Comparison of ENCODE assay signal across 9 cellular contexts in genomic region chr17:75151893-75152292, GRCh38. TPM values are rescaled to one million over a fixed set of nuclear protein-coding genes. Genes with fewer than 3 reads are reported as not detected.
DNase-seq lines count a peak whose midpoint lies in the region; ATAC-seq, FAIRE-seq and TF ChIP-seq lines count a peak whose summit lies in the region.
"Had no signal": no experiment of that assay in that cellular context is flagged by ENCODE, and none has a peak within 500 bp of the region (broad histone marks: within the 10 kb centered on the region; RNA-seq: fewer than 3 reads in every experiment).

No MANE protein-coding gene starts in this region.

- DNase-seq in activated CD4-positive, alpha-beta T cell treated with anti-CD3 and anti-CD28 coated beads for 36 hours: no peak
- DNase-seq in activated CD4-positive, alpha-beta T cell treated with anti-CD3 and anti-CD28 coated beads, Interleukin-2, amount 50 U/mL, for 4 hours: no peak
- DNase-seq in NCI-H2227 (lab: John Stamatoyannopoulos, UW; ENCODE audit: unreplicated experiment): peak; percentile 57
- DNase-seq in K562 (ENCODE audit: extremely low read depth in 1 of 4, low spot score in 3 of 4): peak in 2 of 4 experiments; percentile 9 to 60
- DNase-seq in stimulated activated naive CD4-positive, alpha-beta T cell treated with Interleukin-2 at 50 U/mL for 16 hours (lab: John Stamatoyannopoulos, UW): no peak
- DNase-seq in NCI-H146 (lab: John Stamatoyannopoulos, UW): no peak
- DNase-seq: central memory CD4-positive, alpha-beta T cell had no signal

- H2AFZ ChIP-seq in K562 (ENCODE audit: low read depth, low read length) (no peak overlapping the region), neuron (ENCODE audit: low read depth, low read length) (no peak overlapping the region)

- H3K79me2 ChIP-seq in K562 (ENCODE audit: control insufficient read depth, insufficient read depth, low read length): peaks cover 79% of the 10 kb centered on the region

- POLR2A ChIA-PET in activated CD4-positive, alpha-beta T cell treated with anti-CD3 and anti-CD28 coated beads for 36 hours (lab: Charles Lee): interaction anchor here (0.6 to 1.2 kb wide), 2 partner anchors 37 to 122 kb away, joined by 3 read pairs; no protein-coding TSS in a partner anchor
- POLR2A ChIA-PET in K562 (lab: Yijun Ruan, JAX): interaction anchor here (0.6 to 3.0 kb wide), 5 partner anchors 11 to 127 kb away, joined by 3 to 12 read pairs (median 4); no protein-coding TSS in a partner anchor

- no TSS peak for BruUV-seq in K562 (replicated peaks; lab: Mats Ljungman, UMichigan)

- intact Hi-C loops in activated CD4-positive, alpha-beta T cell treated with anti-CD3 and anti-CD28 coated beads for 36 hours (cut with DNase I, micrococcal nuclease): loop anchor here (5.0 kb wide), 2 partner anchors 40 to 305 kb away; partner anchors contain the start of gene TMEM94 (in 1 of the 2)
- intact Hi-C loops in K562 (cut with micrococcal nuclease): loop anchor here (5.0 kb wide), 1 partner anchor 50 kb away; no protein-coding TSS in a partner anchor

- no peaks in the 10 kb centered on the region for H3K9me1 ChIP-seq in K562 (ENCODE audit: control insufficient read depth, insufficient read depth, low read length)

- H3K4me3 ChIP-seq in K562 (peak overlapping the region; percentile 98), neuron (ENCODE audit: low read length) (peak overlapping the region; percentile 91)

- no peak for TF ChIP-seq RAD21 in K562 (CRISPR knock-in tag; conservative IDR thresholded peaks at IDR 0.05 in 1 of 2, IDR thresholded peaks at IDR 0.05 in 1 of 2)

- peak overlapping the region; percentile 96 for H3K4me3 Mint-ChIP-seq in activated CD4-positive, alpha-beta T cell treated with anti-CD3 and anti-CD28 coated beads for 36 hours

- H3K4me1 ChIP-seq in K562 (replicated peaks in 1 of 2; ENCODE audit: control insufficient read depth in 2 of 2, insufficient read depth in 2 of 2, low read length in 2 of 2) (peaks cover 15 to 20% of the 10 kb centered on the region in 2 experiments), neuron (ENCODE audit: insufficient read depth, low read length) (peaks cover 12% of the 10 kb centered on the region)

- no peaks in the 10 kb centered on the region for H3K9me3 Mint-ChIP-seq in activated CD4-positive, alpha-beta T cell treated with anti-CD3 and anti-CD28 coated beads for 36 hours (ENCODE audit: low read depth)

- H4K20me1 ChIP-seq in K562 (replicated peaks; ENCODE audit: control insufficient read depth, insufficient read depth, low read length): peaks cover 11% of the 10 kb centered on the region; the same call in 1 of the 2 replicates

- no peak for ATAC-seq in activated CD4-positive, alpha-beta T cell treated with anti-CD3 and anti-CD28 coated beads for 36 hours
- ATAC-seq in K562 (no peak), GM21515 (IDR thresholded peaks at IDR 0.05; ENCODE audit: unreplicated experiment) (no peak)

- no peaks in the 10 kb centered on the region for H3K27me3 Mint-ChIP-seq in activated CD4-positive, alpha-beta T cell treated with anti-CD3 and anti-CD28 coated beads for 36 hours

- H3K4me1 Mint-ChIP-seq in activated CD4-positive, alpha-beta T cell treated with anti-CD3 and anti-CD28 coated beads for 36 hours: peaks cover 36% of the 10 kb centered on the region

- H3K9me3 ChIP-seq in K562 (replicated peaks; ENCODE audit: control insufficient read depth, insufficient read depth, low read depth, low read length) (no peaks in the 10 kb centered on the region), neuron (ENCODE audit: low read length) (no peaks in the 10 kb centered on the region)

- H3K36me3 ChIP-seq in K562 (ENCODE audit: control insufficient read depth, insufficient read depth, low read length): peaks cover 41% of the 10 kb centered on the region
- H3K36me3 ChIP-seq in neuron (ENCODE audit: insufficient read depth, low read length): peaks cover 30% of the 10 kb centered on the region

- H3K36me3 Mint-ChIP-seq in activated CD4-positive, alpha-beta T cell treated with anti-CD3 and anti-CD28 coated beads for 36 hours (ENCODE audit: low read depth): peaks cover 36% of the 10 kb centered on the region

- peak overlapping the region; percentile 94; the same call in 2 of the 3 replicates for H3K27ac ChIP-seq in K562 (ENCODE audit: extremely low read depth, low read depth, low read length)

- CTCF ChIA-PET in activated CD4-positive, alpha-beta T cell treated with anti-CD3 and anti-CD28 coated beads for 36 hours (lab: Charles Lee): interaction anchor here (0.7 kb wide), 1 partner anchor 586 kb away, joined by 4 read pairs; no protein-coding TSS in a partner anchor
- CTCF ChIA-PET in K562 (lab: Yijun Ruan, JAX; ENCODE audit: low intra/inter-chr PET ratio): interaction anchor here (0.6 kb wide), 1 partner anchor 92 kb away, joined by 4 read pairs; no protein-coding TSS in a partner anchor

- H3K9ac ChIP-seq in K562 (ENCODE audit: insufficient read depth in 1 of 2, low read depth in 2 of 2, low read length in 2 of 2): peak overlapping the region in 1 of 2 experiments; percentile 94; a peak in 2 of 4 replicates

- 33% methylated on average over 7 of the region's 7 CpGs for WGBS in K562 (ENCODE audit: insufficient coverage, low coverage, missing lambda C conversion rate)

- no peak for TF ChIP-seq POLR2A in K562 (conservative IDR thresholded peaks at IDR 0.05)

- no peak for TF ChIP-seq CTCF in K562 (IDR thresholded peaks at IDR 0.05 in 2 of 3, conservative IDR thresholded peaks at IDR 0.05 in 1 of 3; ENCODE audit: insufficient read depth in 2 of 3, low read depth in 1 of 3, low read length in 3 of 3)

- H3K27ac Mint-ChIP-seq in activated CD4-positive, alpha-beta T cell treated with anti-CD3 and anti-CD28 coated beads for 36 hours: peak overlapping the region; percentile 89

- TF ChIP-seq EP300 in K562 (IDR thresholded peaks at IDR 0.05; ENCODE audit: low read length): no peak

- FAIRE-seq in K562 (lab: Jason Lieb, UNC): no peak

- H3K27me3 ChIP-seq in K562 (ENCODE audit: control insufficient read depth in 2 of 2, insufficient read depth in 2 of 2, low read length in 2 of 2) (no peaks in the 10 kb centered on the region), neuron (ENCODE audit: insufficient read depth, low read length) (no peaks in the 10 kb centered on the region)

- in situ Hi-C loops in K562 (cut with MboI): no loop called here

- peak overlapping the region; percentile 95 for H3K4me2 ChIP-seq in K562 (ENCODE audit: insufficient read depth, low read length)

RNA-seq across cellular contexts. Expression of gene JPT1, which starts 2.4 kb away (rescaled TPM):
- 100 to 1,000 TPM; 234 to 238 TPM for total RNA-seq in activated CD4-positive, alpha-beta T cell treated with anti-CD3 and anti-CD28 coated beads for 36 hours
- total RNA-seq in K562 (2011; cell fraction: chromatin; rRNA removed; ENCODE audit: low replicate concordance): 60.0 and 81.0 TPM in 2 replicates
- 77.1 and 90.4 TPM in 2 replicates for total RNA-seq in K562 (2011; cell fraction: nucleolus; rRNA removed)
- total RNA-seq in K562 (2011; cell fraction: nucleoplasm; rRNA removed): 68.9 and 75.0 TPM in 2 replicates
- total RNA-seq in K562 (2014; rRNA removed): 131 and 132 TPM in 2 replicates
- 168 and 185 TPM in 2 replicates for total RNA-seq in K562 (2014; rRNA removed; fragmentation: Illumina TruSeq; extraction: Trizol)
- 290 and 292 TPM in 2 replicates for total RNA-seq in K562 (2015; rRNA removed; fragmentation: Illumina TruSeq; extraction: Trizol)
- 243 and 245 TPM in 2 replicates for total RNA-seq in K562 (2021)
- 54.0 and 56.7 TPM in 2 replicates for polyA plus RNA-seq in K562 (2011; rRNA removed)
- polyA plus RNA-seq in K562 (2011; cell fraction: cytosol; rRNA removed): 112 and 122 TPM in 2 replicates
- polyA plus RNA-seq in K562 (2011; cell fraction: nucleus; rRNA removed): 68.8 and 82.6 TPM in 2 replicates
- polyA plus RNA-seq in K562 (2012): 165 and 353 TPM in 2 replicates
- 276 and 277 TPM in 2 replicates for polyA plus RNA-seq in K562 (2014; fragmentation: Illumina TruSeq; extraction: Trizol)
- polyA plus RNA-seq in K562 (2014; fragmentation: Nextera tagmentation; extraction: Ambion mirVana): 10 to 100 TPM; 67.8 to 77.7 TPM
- polyA plus RNA-seq in K562 (2014; rRNA removed): 144 and 237 TPM in 2 replicates
- 46.8 and 55.1 TPM in 2 replicates for polyA minus RNA-seq in K562 (2011; rRNA and poly(A)+ RNA removed)
- polyA minus RNA-seq in K562 (2011; cell fraction: cytosol; rRNA and poly(A)+ RNA removed): 131 and 146 TPM in 2 replicates
- polyA minus RNA-seq in K562 (2011; cell fraction: nucleus; rRNA and poly(A)+ RNA removed): 35.1 and 49.8 TPM in 2 replicates

RNA-seq across cellular contexts. Expression of gene NT5C, which starts 20.4 kb away (rescaled TPM):
- 10 to 100 TPM; 51.7 to 61.5 TPM for total RNA-seq in activated CD4-positive, alpha-beta T cell treated with anti-CD3 and anti-CD28 coated beads for 36 hours
- 23.9 and 63.5 TPM in 2 replicates for total RNA-seq in K562 (2011; cell fraction: chromatin; rRNA removed; ENCODE audit: low replicate concordance)
- total RNA-seq in K562 (2011; cell fraction: nucleolus; rRNA removed): 83.5 and 103 TPM in 2 replicates
- total RNA-seq in K562 (2011; cell fraction: nucleoplasm; rRNA removed): 34.3 and 56.2 TPM in 2 replicates
- 150 and 205 TPM in 2 replicates for total RNA-seq in K562 (2014; rRNA removed)
- total RNA-seq in K562 (2014; rRNA removed; fragmentation: Illumina TruSeq; extraction: Trizol): 21.5 and 31.6 TPM in 2 replicates
- 55.3 and 56.6 TPM in 2 replicates for total RNA-seq in K562 (2015; rRNA removed; fragmentation: Illumina TruSeq; extraction: Trizol)
- total RNA-seq in K562 (2021): 94.3 and 95.0 TPM in 2 replicates
- 45.0 and 55.6 TPM in 2 replicates for polyA plus RNA-seq in K562 (2011; rRNA removed)
- 71.8 and 135 TPM in 2 replicates for polyA plus RNA-seq in K562 (2011; cell fraction: cytosol; rRNA removed)
- 170 and 227 TPM in 2 replicates for polyA plus RNA-seq in K562 (2011; cell fraction: nucleus; rRNA removed)
- 54.2 and 75.4 TPM in 2 replicates for polyA plus RNA-seq in K562 (2012)
- polyA plus RNA-seq in K562 (2014; fragmentation: Illumina TruSeq; extraction: Trizol): 31.0 and 40.2 TPM in 2 replicates
- 1 to 10 TPM; 2.9 to 5.0 TPM for polyA plus RNA-seq in K562 (2014; fragmentation: Nextera tagmentation; extraction: Ambion mirVana)
- 167 and 175 TPM in 2 replicates for polyA plus RNA-seq in K562 (2014; rRNA removed)
- polyA minus RNA-seq in K562 (2011; rRNA and poly(A)+ RNA removed): 6.2 and 7.8 TPM in 2 replicates
- 10.3 and 17.4 TPM in 2 replicates for polyA minus RNA-seq in K562 (2011; cell fraction: cytosol; rRNA and poly(A)+ RNA removed)
- 41.6 and 46.9 TPM in 2 replicates for polyA minus RNA-seq in K562 (2011; cell fraction: nucleus; rRNA and poly(A)+ RNA removed)

RNA-seq across cellular contexts. Expression of gene SUMO2, which starts 30.9 kb away (rescaled TPM):
- total RNA-seq in activated CD4-positive, alpha-beta T cell treated with anti-CD3 and anti-CD28 coated beads for 36 hours: 100 to 1,000 TPM; 594 to 727 TPM
- 15.8 and 22.4 TPM in 2 replicates for total RNA-seq in K562 (2011; cell fraction: chromatin; rRNA removed; ENCODE audit: low replicate concordance)
- 14.9 and 18.3 TPM in 2 replicates for total RNA-seq in K562 (2011; cell fraction: nucleolus; rRNA removed)
- total RNA-seq in K562 (2011; cell fraction: nucleoplasm; rRNA removed): 30.7 and 43.9 TPM in 2 replicates
- 170 and 203 TPM in 2 replicates for total RNA-seq in K562 (2014; rRNA removed)
- total RNA-seq in K562 (2014; rRNA removed; fragmentation: Illumina TruSeq; extraction: Trizol): 379 and 441 TPM in 2 replicates
- total RNA-seq in K562 (2015; rRNA removed; fragmentation: Illumina TruSeq; extraction: Trizol): 361 and 419 TPM in 2 replicates
- total RNA-seq in K562 (2021): 511 and 520 TPM in 2 replicates
- polyA plus RNA-seq in K562 (2011; rRNA removed): 414 and 505 TPM in 2 replicates
- polyA plus RNA-seq in K562 (2011; cell fraction: cytosol; rRNA removed): 43.5 and 104 TPM in 2 replicates
- 60.3 and 118 TPM in 2 replicates for polyA plus RNA-seq in K562 (2011; cell fraction: nucleus; rRNA removed)
- 290 and 393 TPM in 2 replicates for polyA plus RNA-seq in K562 (2012)
- polyA plus RNA-seq in K562 (2014; fragmentation: Illumina TruSeq; extraction: Trizol): 233 and 262 TPM in 2 replicates
- 100 to 1,000 TPM; 570 to 733 TPM for polyA plus RNA-seq in K562 (2014; fragmentation: Nextera tagmentation; extraction: Ambion mirVana)
- polyA plus RNA-seq in K562 (2014; rRNA removed): 157 and 222 TPM in 2 replicates
- 133 and 157 TPM in 2 replicates for polyA minus RNA-seq in K562 (2011; rRNA and poly(A)+ RNA removed)
- 208 and 214 TPM in 2 replicates for polyA minus RNA-seq in K562 (2011; cell fraction: cytosol; rRNA and poly(A)+ RNA removed)
- 9.2 and 28.8 TPM in 2 replicates for polyA minus RNA-seq in K562 (2011; cell fraction: nucleus; rRNA and poly(A)+ RNA removed)

RNA-seq across cellular contexts. Expression of gene ARMC7, which starts 42.1 kb away (rescaled TPM):
- 1 to 10 TPM; 6.7 to 7.7 TPM for total RNA-seq in activated CD4-positive, alpha-beta T cell treated with anti-CD3 and anti-CD28 coated beads for 36 hours
- 16.9 and 36.5 TPM in 2 replicates for total RNA-seq in K562 (2011; cell fraction: chromatin; rRNA removed; ENCODE audit: low replicate concordance)
- 20.5 and 25.8 TPM in 2 replicates for total RNA-seq in K562 (2011; cell fraction: nucleolus; rRNA removed)
- 16.9 and 19.5 TPM in 2 replicates for total RNA-seq in K562 (2011; cell fraction: nucleoplasm; rRNA removed)
- total RNA-seq in K562 (2014; rRNA removed) (5.9 and 10.2 TPM in 2 replicates), K562 (2014; rRNA removed; fragmentation: Illumina TruSeq; extraction: Trizol) (4.1 and 5.1 TPM in 2 replicates), K562 (2015; rRNA removed; fragmentation: Illumina TruSeq; extraction: Trizol) (9.5 and 10.1 TPM in 2 replicates), K562 (2021) (15.2 TPM in 2 replicates)
- polyA plus RNA-seq in K562 (2011; rRNA removed) (3.9 and 8.0 TPM in 2 replicates), K562 (2014; fragmentation: Illumina TruSeq; extraction: Trizol) (8.7 and 12.7 TPM in 2 replicates), K562 (2014; fragmentation: Nextera tagmentation; extraction: Ambion mirVana) (1 to 10 TPM; 1.4 to 2.8 TPM), K562 (2014; rRNA removed) (5.9 and 8.9 TPM in 2 replicates)
- 9.1 and 13.1 TPM in 2 replicates for polyA plus RNA-seq in K562 (2011; cell fraction: cytosol; rRNA removed)
- polyA plus RNA-seq in K562 (2011; cell fraction: nucleus; rRNA removed): 8.4 and 8.7 TPM in 2 replicates
- 15.4 and 16.8 TPM in 2 replicates for polyA plus RNA-seq in K562 (2012)
- polyA minus RNA-seq in K562 (2011; rRNA and poly(A)+ RNA removed): 8.0 and 8.3 TPM in 2 replicates
- 8.3 and 9.9 TPM in 2 replicates for polyA minus RNA-seq in K562 (2011; cell fraction: cytosol; rRNA and poly(A)+ RNA removed)
- 6.9 and 11.7 TPM in 2 replicates for polyA minus RNA-seq in K562 (2011; cell fraction: nucleus; rRNA and poly(A)+ RNA removed)

RNA-seq across cellular contexts. Expression of gene NUP85, which starts 53.6 kb away (rescaled TPM):
- total RNA-seq in activated CD4-positive, alpha-beta T cell treated with anti-CD3 and anti-CD28 coated beads for 36 hours: 100 to 1,000 TPM; 130 to 160 TPM
- total RNA-seq in K562 (2011; cell fraction: chromatin; rRNA removed; ENCODE audit: low replicate concordance): 303 and 492 TPM in 2 replicates
- total RNA-seq in K562 (2011; cell fraction: nucleolus; rRNA removed): 243 and 287 TPM in 2 replicates
- 239 and 282 TPM in 2 replicates for total RNA-seq in K562 (2011; cell fraction: nucleoplasm; rRNA removed)
- total RNA-seq in K562 (2014; rRNA removed) (50.2 and 52.4 TPM in 2 replicates), K562 (2014; rRNA removed; fragmentation: Illumina TruSeq; extraction: Trizol) (99.8 and 115 TPM in 2 replicates), K562 (2015; rRNA removed; fragmentation: Illumina TruSeq; extraction: Trizol) (77.1 and 81.2 TPM in 2 replicates), K562 (2021) (121 and 127 TPM in 2 replicates)
- polyA plus RNA-seq in K562 (2011; rRNA removed) (128 and 135 TPM in 2 replicates), K562 (2014; fragmentation: Illumina TruSeq; extraction: Trizol) (82.2 and 83.7 TPM in 2 replicates), K562 (2014; fragmentation: Nextera tagmentation; extraction: Ambion mirVana) (100 to 1,000 TPM; 156 to 177 TPM), K562 (2014; rRNA removed) (110 and 116 TPM in 2 replicates)
- polyA plus RNA-seq in K562 (2011; cell fraction: cytosol; rRNA removed): 184 and 192 TPM in 2 replicates
- polyA plus RNA-seq in K562 (2011; cell fraction: nucleus; rRNA removed): 521 and 638 TPM in 2 replicates
- 56.6 and 88.3 TPM in 2 replicates for polyA plus RNA-seq in K562 (2012)
- 62.4 and 87.2 TPM in 2 replicates for polyA minus RNA-seq in K562 (2011; rRNA and poly(A)+ RNA removed)
- 45.2 and 54.1 TPM in 2 replicates for polyA minus RNA-seq in K562 (2011; cell fraction: cytosol; rRNA and poly(A)+ RNA removed)
- polyA minus RNA-seq in K562 (2011; cell fraction: nucleus; rRNA and poly(A)+ RNA removed): 79.4 and 108 TPM in 2 replicates
